19 cellular contexts compared by ENCODE assay signal in the genomic region with DNA sequence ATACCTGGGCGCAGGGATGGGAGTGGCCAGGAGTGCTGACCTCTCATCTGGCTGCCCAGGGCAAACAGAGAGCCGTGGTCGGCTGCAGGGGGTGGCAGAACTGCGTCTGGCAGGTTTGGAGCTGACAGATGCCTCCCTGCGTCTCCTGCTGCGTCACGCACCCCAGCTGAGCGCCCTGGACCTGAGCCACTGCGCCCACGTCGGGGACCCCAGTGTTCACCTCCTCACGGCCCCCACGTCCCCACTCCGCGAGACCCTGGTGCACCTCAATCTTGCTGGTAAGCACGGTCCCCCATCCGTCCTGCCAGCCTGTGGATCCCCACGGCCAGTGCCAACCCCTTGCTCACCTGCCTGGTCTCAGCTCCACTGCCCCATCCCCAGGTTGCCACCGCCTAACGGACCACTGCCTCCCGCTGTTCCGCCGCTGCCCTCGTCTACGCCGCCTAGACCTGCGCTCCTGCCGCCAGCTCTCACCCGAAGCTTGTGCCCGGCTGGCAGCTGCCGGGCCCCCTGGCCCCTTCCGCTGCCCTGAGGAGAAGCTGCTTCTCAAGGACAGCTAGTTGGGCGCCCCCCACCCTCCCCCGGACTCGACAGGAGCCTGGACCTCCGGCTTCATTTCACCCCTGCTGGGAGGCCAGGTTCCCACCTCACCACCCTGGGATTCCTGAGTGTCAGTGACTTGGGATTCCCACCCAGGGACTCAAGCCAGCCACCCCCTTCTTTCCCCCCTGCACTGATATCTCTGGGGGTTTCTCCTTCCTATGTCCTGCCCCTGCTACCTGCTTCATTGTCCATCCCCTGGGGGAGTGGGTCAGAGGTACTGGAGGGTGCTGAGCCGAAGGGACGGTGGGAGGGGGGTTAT. TPM values are rescaled to one million over a fixed set of nuclear protein-coding genes. Genes with fewer than 3 reads are reported as not detected.
DNase-seq lines count a peak whose midpoint lies in the region; ATAC-seq, FAIRE-seq and TF ChIP-seq lines count a peak whose summit lies in the region.
"Had no signal": no experiment of that assay in that cellular context is flagged by ENCODE, and none has a peak within 500 bp of the region (broad histone marks: within the 10 kb centered on the region; RNA-seq: fewer than 3 reads in every experiment).

No MANE protein-coding gene starts in this region.

- no peaks in the 10 kb centered on the region for H3K27me3 Mint-ChIP-seq in activated T-helper 2 cell treated with anti-CD3 and anti-CD28 coated beads, Interferon-gamma antibody, Interleukin-2, Interleukin-4, amounts not matched to agents 10 μg/mL and 5 μg/mL and 100 μg/mL, durations not matched to agents 14 hours and 24 hours and 36 hours (ENCODE audit: low read depth)
- H3K27me3 Mint-ChIP-seq in activated T-cell treated with anti-CD3 and anti-CD28 coated beads, Interleukin-2, amount 50 U/mL, for 72 hours (ENCODE audit: low read depth) = no peaks in the 10 kb centered on the region
- H3K27me3 Mint-ChIP-seq: central memory CD8-positive, alpha-beta T cell had no signal

- H3K36me3 ChIP-seq in HEK293 (ENCODE audit: control insufficient read depth in 2 of 2, insufficient read depth in 1 of 2, low read length in 2 of 2) (peaks cover 25 to 46% of the 10 kb centered on the region in 2 experiments; a peak in 2 of 3 replicates), kidney (ENCODE audit: control insufficient read depth in 1 of 2, insufficient read depth in 2 of 2, low read length in 2 of 2) (peaks cover 3 to 4% of the 10 kb centered on the region in 2 donors), neutrophil (no peaks in the 10 kb centered on the region)

- H3K9ac ChIP-seq in kidney (ENCODE audit: low read length in 2 of 2) = no peak overlapping the region

- no peaks in the 10 kb centered on the region for H3K9me3 Mint-ChIP-seq in activated T-helper 2 cell treated with anti-CD3 and anti-CD28 coated beads, Interferon-gamma antibody, Interleukin-2, Interleukin-4, amounts not matched to agents 10 μg/mL and 5 μg/mL and 100 μg/mL, durations not matched to agents 14 hours and 24 hours and 36 hours
- H3K9me3 Mint-ChIP-seq in activated T-cell treated with anti-CD3 and anti-CD28 coated beads, Interleukin-2, amount 50 U/mL, for 72 hours = no peaks in the 10 kb centered on the region
- H3K9me3 Mint-ChIP-seq: central memory CD8-positive, alpha-beta T cell had no signal

- CTCF ChIA-PET in HEK293 (lab: Yijun Ruan, JAX) = interaction anchor here (0.6 kb wide), 1 partner anchor 12 kb away, joined by 3 read pairs; no protein-coding TSS in a partner anchor

- peak overlapping the region; percentile 24 for H3K4me3 Mint-ChIP-seq in activated T-helper 2 cell treated with anti-CD3 and anti-CD28 coated beads, Interferon-gamma antibody, Interleukin-2, Interleukin-4, amounts not matched to agents 10 μg/mL and 5 μg/mL and 100 μg/mL, durations not matched to agents 14 hours and 24 hours and 36 hours (ENCODE audit: low read depth)
- H3K4me3 Mint-ChIP-seq in activated T-cell treated with anti-CD3 and anti-CD28 coated beads, Interleukin-2, amount 50 U/mL, for 72 hours = no peak overlapping the region

- in situ Hi-C loops in GM13976 (cut with MboI; ENCODE audit: low sequenced_read_pairs, unreplicated experiment) = no loop called here

- H3K4me1 Mint-ChIP-seq in activated T-helper 2 cell treated with anti-CD3 and anti-CD28 coated beads, Interferon-gamma antibody, Interleukin-2, Interleukin-4, amounts not matched to agents 10 μg/mL and 5 μg/mL and 100 μg/mL, durations not matched to agents 14 hours and 24 hours and 36 hours (ENCODE audit: low read depth) = peaks cover 21% of the 10 kb centered on the region
- peaks cover 26% of the 10 kb centered on the region for H3K4me1 Mint-ChIP-seq in activated T-cell treated with anti-CD3 and anti-CD28 coated beads, Interleukin-2, amount 50 U/mL, for 72 hours (ENCODE audit: low read depth)

- TF ChIP-seq CTCF in HEK293 (tag by site-specific recombination; IDR thresholded peaks at IDR 0.05) (no peak), kidney (IDR thresholded peaks at IDR 0.05; ENCODE audit: borderline replicate concordance, extremely low read depth, insufficient read depth) (no peak), neutrophil (IDR thresholded peaks at IDR 0.05) (no peak), GM13976 (IDR thresholded peaks at IDR 0.05; ENCODE audit: borderline replicate concordance, control extremely low read depth, extremely low read depth, insufficient read depth, missing control alignments) (no peak)

- no peak for FAIRE-seq in kidney (lab: Jason Lieb, UNC)
- FAIRE-seq: TTC549 had no signal

- POLR2A ChIA-PET in HEK293 (lab: Yijun Ruan, JAX) = no interaction called here

- H3K4me3 ChIP-seq in HEK293 (ENCODE audit: low read depth, low read length) (no peak overlapping the region), kidney (ENCODE audit: low read length in 2 of 2) (no peak overlapping the region), neutrophil (ENCODE audit: low read depth in 1 of 2, low read length in 1 of 2) (no peak overlapping the region)
- H3K4me3 ChIP-seq: SJSA1 had no signal

- H3K36me3 Mint-ChIP-seq in activated T-helper 2 cell treated with anti-CD3 and anti-CD28 coated beads, Interferon-gamma antibody, Interleukin-2, Interleukin-4, amounts not matched to agents 10 μg/mL and 5 μg/mL and 100 μg/mL, durations not matched to agents 14 hours and 24 hours and 36 hours (ENCODE audit: low read depth) = peaks cover 33% of the 10 kb centered on the region
- H3K36me3 Mint-ChIP-seq in activated T-cell treated with anti-CD3 and anti-CD28 coated beads, Interleukin-2, amount 50 U/mL, for 72 hours (ENCODE audit: insufficient read depth in 2 of 2) = peaks cover 0 to 8% of the 10 kb centered on the region in 2 donors

- no peak for DNase-seq in activated T-helper 2 cell treated with anti-CD3 and anti-CD28 coated beads, Interferon-gamma antibody, Interleukin-2, Interleukin-4, amounts not matched to agents 10 μg/mL and 5 μg/mL and 100 μg/mL, durations not matched to agents 14 hours and 24 hours and 36 hours (ENCODE audit: low spot score)
- DNase-seq in kidney = peak; percentile 80
- no peak for DNase-seq in activated T-cell treated with anti-CD3 and anti-CD28 coated beads, Interleukin-2, amount 50 U/mL, for 72 hours
- no peak for DNase-seq in GM13976 (ENCODE audit: low spot score)
- DNase-seq in cerebellar cortex (ENCODE audit: low spot score) = no peak
- DNase-seq: activated T-cell treated with anti-CD3 and anti-CD28 coated beads, Interleukin-2, amount 50 U/mL, for 48 hours; DMS 273 treated with DMSO at 0.1 percent for 48 hours; kidney glomerular epithelial cell; NCI-H1694; NCI-H446; stimulated activated CD4-positive, alpha-beta T cell treated with anti-CD3 and anti-CD28 coated beads, Interleukin-4, amount 100 ng/mL, for 4 hours had no signal

- no peak for ATAC-seq in GM21717 (IDR thresholded peaks at IDR 0.05; ENCODE audit: unreplicated experiment)
- no peak for ATAC-seq in activated T-cell treated with anti-CD3 and anti-CD28 coated beads, Interleukin-2, amount 50 U/mL, for 72 hours (replicated peaks in 1 of 2)

- H3K9me3 ChIP-seq in HEK293 (ENCODE audit: control insufficient read depth, insufficient read depth, low read depth, low read length) (no peaks in the 10 kb centered on the region), kidney (ENCODE audit: control insufficient read depth in 1 of 2, low read length in 2 of 2) (no peaks in the 10 kb centered on the region), neutrophil (no peaks in the 10 kb centered on the region)
- H3K9me3 ChIP-seq: SJSA1, tibial artery had no signal

- no peaks in the 10 kb centered on the region for H3K4me1 ChIP-seq in HEK293 (ENCODE audit: control insufficient read depth, insufficient read depth, low read length)
- H3K4me1 ChIP-seq in kidney (ENCODE audit: control insufficient read depth in 1 of 2, insufficient read depth in 1 of 2, low read depth in 1 of 2, low read length in 2 of 2) = peaks cover 14 to 22% of the 10 kb centered on the region in 2 donors
- H3K4me1 ChIP-seq in neutrophil (ENCODE audit: control insufficient read depth in 1 of 2, insufficient read depth in 1 of 2, low read depth in 1 of 2, low read length in 1 of 2) = peaks cover 65 to 73% of the 10 kb centered on the region in 2 experiments

- H3K27ac Mint-ChIP-seq in activated T-helper 2 cell treated with anti-CD3 and anti-CD28 coated beads, Interferon-gamma antibody, Interleukin-2, Interleukin-4, amounts not matched to agents 10 μg/mL and 5 μg/mL and 100 μg/mL, durations not matched to agents 14 hours and 24 hours and 36 hours = no peak overlapping the region
- no peak overlapping the region for H3K27ac Mint-ChIP-seq in activated T-cell treated with anti-CD3 and anti-CD28 coated beads, Interleukin-2, amount 50 U/mL, for 72 hours

- intact Hi-C loops in activated T-helper 2 cell treated with anti-CD3 and anti-CD28 coated beads, Interferon-gamma antibody, Interleukin-2, Interleukin-4, amounts not matched to agents 10 μg/mL and 5 μg/mL and 100 μg/mL, durations not matched to agents 14 hours and 24 hours and 36 hours (cut with micrococcal nuclease) = no loop called here
- intact Hi-C loops in kidney (cut with DNase I) = no loop called here

- no peaks in the 10 kb centered on the region for H3K27me3 ChIP-seq in neutrophil
- H3K27me3 ChIP-seq: SJSA1, tibial artery had no signal

- H3K27ac ChIP-seq in HEK293 (ENCODE audit: extremely low read depth, low read depth, low read length) = no peak overlapping the region
- H3K27ac ChIP-seq in kidney (ENCODE audit: low read depth in 2 of 2, low read length in 2 of 2) = no peak overlapping the region
- peak overlapping the region; percentile 65 for H3K27ac ChIP-seq in neutrophil
- H3K27ac ChIP-seq: epithelial cell of prostate had no signal

RNA-seq across cellular contexts. Expression of a gene that starts 2.0 kb away (rescaled TPM):
- 14.2 and 17.4 TPM in 2 replicates for total RNA-seq in activated T-helper 2 cell treated with anti-CD3 and anti-CD28 coated beads, Interferon-gamma antibody, Interleukin-2, Interleukin-4, amounts not matched to agents 10 μg/mL and 5 μg/mL and 100 μg/mL, durations not matched to agents 14 hours and 24 hours and 36 hours
- total RNA-seq in kidney = 23.1 TPM
- 32.3 TPM for polyA plus RNA-seq in kidney (ENCODE audit: insufficient read depth, low read depth, low replicate concordance)
- total RNA-seq in activated T-cell treated with anti-CD3 and anti-CD28 coated beads, Interleukin-2, amount 50 U/mL, for 72 hours = 10 to 100 TPM; 13.6 to 15.6 TPM

RNA-seq across cellular contexts. Expression of a gene that starts 10.7 kb away (rescaled TPM):
- total RNA-seq in activated T-helper 2 cell treated with anti-CD3 and anti-CD28 coated beads, Interferon-gamma antibody, Interleukin-2, Interleukin-4, amounts not matched to agents 10 μg/mL and 5 μg/mL and 100 μg/mL, durations not matched to agents 14 hours and 24 hours and 36 hours = 28.9 TPM in 2 replicates
- total RNA-seq in kidney = 18.8 TPM
- 4.8 TPM for polyA plus RNA-seq in kidney (ENCODE audit: insufficient read depth, low read depth, low replicate concordance)
- total RNA-seq in activated T-cell treated with anti-CD3 and anti-CD28 coated beads, Interleukin-2, amount 50 U/mL, for 72 hours = 10 to 100 TPM; 19.1 to 25.5 TPM

RNA-seq across cellular contexts. Expression of a gene that starts 23.5 kb away (rescaled TPM):
- total RNA-seq in activated T-helper 2 cell treated with anti-CD3 and anti-CD28 coated beads, Interferon-gamma antibody, Interleukin-2, Interleukin-4, amounts not matched to agents 10 μg/mL and 5 μg/mL and 100 μg/mL, durations not matched to agents 14 hours and 24 hours and 36 hours = 34.4 and 34.6 TPM in 2 replicates
- 18.9 TPM for total RNA-seq in kidney
- 7.4 TPM for polyA plus RNA-seq in kidney (ENCODE audit: insufficient read depth, low read depth, low replicate concordance)
- 10 to 100 TPM; 24.9 to 25.7 TPM for total RNA-seq in activated T-cell treated with anti-CD3 and anti-CD28 coated beads, Interleukin-2, amount 50 U/mL, for 72 hours

RNA-seq across cellular contexts. Expression of a gene that starts 38.1 kb away (rescaled TPM):
- total RNA-seq in activated T-helper 2 cell treated with anti-CD3 and anti-CD28 coated beads, Interferon-gamma antibody, Interleukin-2, Interleukin-4, amounts not matched to agents 10 μg/mL and 5 μg/mL and 100 μg/mL, durations not matched to agents 14 hours and 24 hours and 36 hours = 2.9 and 3.3 TPM in 2 replicates
- 40.5 TPM for total RNA-seq in kidney
- 24.4 TPM for polyA plus RNA-seq in kidney (ENCODE audit: insufficient read depth, low read depth, low replicate concordance)
- total RNA-seq in activated T-cell treated with anti-CD3 and anti-CD28 coated beads, Interleukin-2, amount 50 U/mL, for 72 hours = 1 to 10 TPM; 2.4 to 4.7 TPM

RNA-seq across cellular contexts. Expression of a gene that starts 50.5 kb away (rescaled TPM):
- total RNA-seq in activated T-helper 2 cell treated with anti-CD3 and anti-CD28 coated beads, Interferon-gamma antibody, Interleukin-2, Interleukin-4, amounts not matched to agents 10 μg/mL and 5 μg/mL and 100 μg/mL, durations not matched to agents 14 hours and 24 hours and 36 hours = 0.21 and 0.30 TPM in 2 replicates
- 7.3 TPM for total RNA-seq in kidney
- polyA plus RNA-seq in kidney (ENCODE audit: insufficient read depth, low read depth, low replicate concordance) = 13.0 TPM
- under 1 TPM; 0.25 to 0.72 TPM for total RNA-seq in activated T-cell treated with anti-CD3 and anti-CD28 coated beads, Interleukin-2, amount 50 U/mL, for 72 hours
